ENCODE assay signal across 1 cellular context in the genomic region with DNA sequence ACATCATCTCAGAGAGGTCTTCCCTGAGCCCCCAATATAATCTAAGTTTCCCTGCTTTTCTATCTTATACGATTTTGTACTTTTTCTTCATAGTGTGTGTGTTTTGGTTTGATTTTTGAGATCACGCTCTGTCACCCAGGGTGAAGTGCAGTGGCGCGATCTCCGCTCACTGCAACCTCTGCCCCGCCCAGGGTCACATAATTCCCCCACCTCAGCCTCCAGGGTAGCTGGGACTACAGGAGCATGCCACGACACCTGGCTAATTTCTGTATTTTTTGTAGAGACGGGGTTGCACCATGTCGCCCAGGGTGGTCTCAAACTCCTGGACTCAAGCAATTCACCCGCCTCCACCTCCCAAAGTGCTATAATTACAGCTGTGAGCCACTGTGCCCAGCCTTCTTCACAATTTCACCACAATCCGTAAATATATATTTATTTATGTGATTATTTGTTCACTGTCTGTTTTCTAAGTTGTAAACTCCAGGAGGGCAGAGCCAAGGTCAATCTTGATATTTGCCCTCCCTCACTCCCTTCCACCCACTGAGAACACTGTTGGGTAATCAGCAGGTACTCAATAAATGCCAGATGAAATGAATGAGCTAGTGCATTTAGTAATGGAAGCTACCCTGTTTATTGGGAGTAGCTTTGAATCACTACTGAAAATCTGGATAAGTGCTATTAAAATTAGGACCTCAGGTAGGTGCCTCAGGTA.
TF ChIP-seq lines count a peak whose summit lies in the region.

No MANE protein-coding gene starts in this region.

TF ChIP-seq in GM23338, 12 proteins besides CTCF, POLR2A, EP300 and RAD21:
- TF ChIP-seq EZH2 (IDR thresholded peaks at IDR 0.05; ENCODE audit: low read depth, unreplicated experiment) (no peak), POLR2AphosphoS5 (IDR thresholded peaks at IDR 0.05; ENCODE audit: low read depth) (no peak), NANOG (IDR thresholded peaks at IDR 0.05; ENCODE audit: borderline replicate concordance) (no peak), ZNF331 (CRISPR knock-in tag; IDR thresholded peaks at IDR 0.05; ENCODE audit: low read depth) (no peak), ZNF114 (CRISPR knock-in tag; IDR thresholded peaks at IDR 0.05) (no peak), JUNB (IDR thresholded peaks at IDR 0.05; ENCODE audit: unreplicated experiment) (no peak), STAT1 (IDR thresholded peaks at IDR 0.05; ENCODE audit: unreplicated experiment) (no peak), EZH2phosphoT487 (IDR thresholded peaks at IDR 0.05; ENCODE audit: unreplicated experiment) (no peak), CREB1 (CRISPR knock-in tag; IDR thresholded peaks at IDR 0.05; ENCODE audit: low read depth) (no peak)
- TF ChIP-seq, protein P1, sequence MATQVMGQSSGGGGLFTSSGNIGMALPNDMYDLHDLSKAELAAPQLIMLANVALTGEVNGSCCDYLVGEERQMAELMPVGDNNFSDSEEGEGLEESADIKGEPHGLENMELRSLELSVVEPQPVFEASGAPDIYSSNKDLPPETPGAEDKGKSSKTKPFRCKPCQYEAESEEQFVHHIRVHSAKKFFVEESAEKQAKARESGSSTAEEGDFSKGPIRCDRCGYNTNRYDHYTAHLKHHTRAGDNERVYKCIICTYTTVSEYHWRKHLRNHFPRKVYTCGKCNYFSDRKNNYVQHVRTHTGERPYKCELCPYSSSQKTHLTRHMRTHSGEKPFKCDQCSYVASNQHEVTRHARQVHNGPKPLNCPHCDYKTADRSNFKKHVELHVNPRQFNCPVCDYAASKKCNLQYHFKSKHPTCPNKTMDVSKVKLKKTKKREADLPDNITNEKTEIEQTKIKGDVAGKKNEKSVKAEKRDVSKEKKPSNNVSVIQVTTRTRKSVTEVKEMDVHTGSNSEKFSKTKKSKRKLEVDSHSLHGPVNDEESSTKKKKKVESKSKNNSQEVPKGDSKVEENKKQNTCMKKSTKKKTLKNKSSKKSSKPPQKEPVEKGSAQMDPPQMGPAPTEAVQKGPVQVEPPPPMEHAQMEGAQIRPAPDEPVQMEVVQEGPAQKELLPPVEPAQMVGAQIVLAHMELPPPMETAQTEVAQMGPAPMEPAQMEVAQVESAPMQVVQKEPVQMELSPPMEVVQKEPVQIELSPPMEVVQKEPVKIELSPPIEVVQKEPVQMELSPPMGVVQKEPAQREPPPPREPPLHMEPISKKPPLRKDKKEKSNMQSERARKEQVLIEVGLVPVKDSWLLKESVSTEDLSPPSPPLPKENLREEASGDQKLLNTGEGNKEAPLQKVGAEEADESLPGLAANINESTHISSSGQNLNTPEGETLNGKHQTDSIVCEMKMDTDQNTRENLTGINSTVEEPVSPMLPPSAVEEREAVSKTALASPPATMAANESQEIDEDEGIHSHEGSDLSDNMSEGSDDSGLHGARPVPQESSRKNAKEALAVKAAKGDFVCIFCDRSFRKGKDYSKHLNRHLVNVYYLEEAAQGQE (IDR thresholded peaks at IDR 0.05; ENCODE audit: unreplicated experiment): no peak
- TF ChIP-seq, protein P2, sequence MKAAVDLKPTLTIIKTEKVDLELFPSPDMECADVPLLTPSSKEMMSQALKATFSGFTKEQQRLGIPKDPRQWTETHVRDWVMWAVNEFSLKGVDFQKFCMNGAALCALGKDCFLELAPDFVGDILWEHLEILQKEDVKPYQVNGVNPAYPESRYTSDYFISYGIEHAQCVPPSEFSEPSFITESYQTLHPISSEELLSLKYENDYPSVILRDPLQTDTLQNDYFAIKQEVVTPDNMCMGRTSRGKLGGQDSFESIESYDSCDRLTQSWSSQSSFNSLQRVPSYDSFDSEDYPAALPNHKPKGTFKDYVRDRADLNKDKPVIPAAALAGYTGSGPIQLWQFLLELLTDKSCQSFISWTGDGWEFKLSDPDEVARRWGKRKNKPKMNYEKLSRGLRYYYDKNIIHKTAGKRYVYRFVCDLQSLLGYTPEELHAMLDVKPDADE (IDR thresholded peaks at IDR 0.05): no peak
- TF ChIP-seq, protein P3, sequence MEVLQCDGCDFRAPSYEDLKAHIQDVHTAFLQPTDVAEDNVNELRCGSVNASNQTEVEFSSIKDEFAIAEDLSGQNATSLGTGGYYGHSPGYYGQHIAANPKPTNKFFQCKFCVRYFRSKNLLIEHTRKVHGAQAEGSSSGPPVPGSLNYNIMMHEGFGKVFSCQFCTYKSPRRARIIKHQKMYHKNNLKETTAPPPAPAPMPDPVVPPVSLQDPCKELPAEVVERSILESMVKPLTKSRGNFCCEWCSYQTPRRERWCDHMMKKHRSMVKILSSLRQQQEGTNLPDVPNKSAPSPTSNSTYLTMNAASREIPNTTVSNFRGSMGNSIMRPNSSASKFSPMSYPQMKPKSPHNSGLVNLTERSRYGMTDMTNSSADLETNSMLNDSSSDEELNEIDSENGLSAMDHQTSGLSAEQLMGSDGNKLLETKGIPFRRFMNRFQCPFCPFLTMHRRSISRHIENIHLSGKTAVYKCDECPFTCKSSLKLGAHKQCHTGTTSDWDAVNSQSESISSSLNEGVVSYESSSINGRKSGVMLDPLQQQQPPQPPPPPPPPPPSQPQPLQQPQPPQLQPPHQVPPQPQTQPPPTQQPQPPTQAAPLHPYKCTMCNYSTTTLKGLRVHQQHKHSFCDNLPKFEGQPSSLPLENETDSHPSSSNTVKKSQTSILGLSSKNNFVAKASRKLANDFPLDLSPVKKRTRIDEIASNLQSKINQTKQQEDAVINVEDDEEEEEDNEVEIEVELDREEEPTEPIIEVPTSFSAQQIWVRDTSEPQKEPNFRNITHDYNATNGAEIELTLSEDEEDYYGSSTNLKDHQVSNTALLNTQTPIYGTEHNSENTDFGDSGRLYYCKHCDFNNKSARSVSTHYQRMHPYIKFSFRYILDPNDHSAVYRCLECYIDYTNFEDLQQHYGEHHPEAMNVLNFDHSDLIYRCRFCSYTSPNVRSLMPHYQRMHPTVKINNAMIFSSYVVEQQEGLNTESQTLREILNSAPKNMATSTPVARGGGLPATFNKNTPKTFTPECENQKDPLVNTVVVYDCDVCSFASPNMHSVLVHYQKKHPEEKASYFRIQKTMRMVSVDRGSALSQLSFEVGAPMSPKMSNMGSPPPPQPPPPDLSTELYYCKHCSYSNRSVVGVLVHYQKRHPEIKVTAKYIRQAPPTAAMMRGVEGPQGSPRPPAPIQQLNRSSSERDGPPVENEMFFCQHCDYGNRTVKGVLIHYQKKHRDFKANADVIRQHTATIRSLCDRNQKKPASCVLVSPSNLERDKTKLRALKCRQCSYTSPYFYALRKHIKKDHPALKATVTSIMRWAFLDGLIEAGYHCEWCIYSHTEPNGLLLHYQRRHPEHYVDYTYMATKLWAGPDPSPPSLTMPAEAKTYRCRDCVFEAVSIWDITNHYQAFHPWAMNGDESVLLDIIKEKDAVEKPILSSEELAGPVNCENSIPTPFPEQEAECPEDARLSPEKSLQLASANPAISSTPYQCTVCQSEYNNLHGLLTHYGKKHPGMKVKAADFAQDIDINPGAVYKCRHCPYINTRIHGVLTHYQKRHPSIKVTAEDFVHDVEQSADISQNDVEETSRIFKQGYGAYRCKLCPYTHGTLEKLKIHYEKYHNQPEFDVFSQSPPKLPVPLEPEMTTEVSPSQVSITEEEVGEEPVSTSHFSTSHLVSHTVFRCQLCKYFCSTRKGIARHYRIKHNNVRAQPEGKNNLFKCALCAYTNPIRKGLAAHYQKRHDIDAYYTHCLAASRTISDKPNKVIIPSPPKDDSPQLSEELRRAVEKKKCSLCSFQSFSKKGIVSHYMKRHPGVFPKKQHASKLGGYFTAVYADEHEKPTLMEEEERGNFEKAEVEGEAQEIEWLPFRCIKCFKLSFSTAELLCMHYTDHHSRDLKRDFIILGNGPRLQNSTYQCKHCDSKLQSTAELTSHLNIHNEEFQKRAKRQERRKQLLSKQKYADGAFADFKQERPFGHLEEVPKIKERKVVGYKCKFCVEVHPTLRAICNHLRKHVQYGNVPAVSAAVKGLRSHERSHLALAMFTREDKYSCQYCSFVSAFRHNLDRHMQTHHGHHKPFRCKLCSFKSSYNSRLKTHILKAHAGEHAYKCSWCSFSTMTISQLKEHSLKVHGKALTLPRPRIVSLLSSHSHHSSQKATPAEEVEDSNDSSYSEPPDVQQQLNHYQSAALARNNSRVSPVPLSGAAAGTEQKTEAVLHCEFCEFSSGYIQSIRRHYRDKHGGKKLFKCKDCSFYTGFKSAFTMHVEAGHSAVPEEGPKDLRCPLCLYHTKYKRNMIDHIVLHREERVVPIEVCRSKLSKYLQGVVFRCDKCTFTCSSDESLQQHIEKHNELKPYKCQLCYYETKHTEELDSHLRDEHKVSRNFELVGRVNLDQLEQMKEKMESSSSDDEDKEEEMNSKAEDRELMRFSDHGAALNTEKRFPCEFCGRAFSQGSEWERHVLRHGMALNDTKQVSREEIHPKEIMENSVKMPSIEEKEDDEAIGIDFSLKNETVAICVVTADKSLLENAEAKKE (CRISPR knock-in tag; IDR thresholded peaks at IDR 0.05): no peak
